In the genomic region with DNA sequence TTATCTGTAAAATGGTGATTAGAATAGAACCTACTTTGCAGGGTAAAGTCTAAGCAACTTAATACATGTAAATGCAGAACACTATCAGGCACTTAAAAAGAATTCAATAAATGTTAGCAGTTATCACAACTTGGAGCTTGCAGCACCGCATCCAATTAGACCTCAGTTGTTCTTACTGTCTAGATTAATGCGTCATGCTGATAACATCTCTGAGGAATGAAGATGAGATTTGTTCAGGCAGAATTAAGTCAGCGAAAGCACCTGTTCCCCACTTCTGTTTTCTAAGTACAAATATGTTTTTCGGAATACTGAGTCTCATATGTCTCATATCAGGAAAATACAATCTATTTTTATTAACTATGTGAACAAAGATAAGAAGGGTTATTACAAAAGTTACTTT, we compare ENCODE assay signal across 25 cellular contexts.
"Had no signal": no experiment of that assay in that cellular context is flagged by ENCODE, and none has a peak within 500 bp of the region (broad histone marks: within the 10 kb centered on the region; RNA-seq: fewer than 3 reads in every experiment).

No MANE protein-coding gene starts in this region.

- H3K27ac ChIP-seq: gastrocnemius medialis, ovary, psoas muscle, sigmoid colon, skin epidermis, stomach, thyroid gland, vagina had no signal

- H3K9me3 ChIP-seq: gastrocnemius medialis, mucosa of descending colon, ovary, psoas muscle, sigmoid colon, stomach, thyroid gland, vagina had no signal

- H3K36me3 ChIP-seq: gastrocnemius medialis, ovary, sigmoid colon, stomach, thyroid gland, vagina had no signal

- H3K27me3 Mint-ChIP-seq: effector memory CD8-positive, alpha-beta T cell; naive thymus-derived CD8-positive, alpha-beta T cell had no signal

- H3K4me3 ChIP-seq: gastrocnemius medialis, lung, mucosa of descending colon, ovary, psoas muscle, sigmoid colon, skin epidermis, stomach, thyroid gland, vagina had no signal

- H3K27ac Mint-ChIP-seq: effector memory CD8-positive, alpha-beta T cell; mesothelial cell of epicardium; naive thymus-derived CD8-positive, alpha-beta T cell; nephron progenitor cell had no signal

- H3K9me3 Mint-ChIP-seq: effector memory CD8-positive, alpha-beta T cell; mesothelial cell of epicardium; naive thymus-derived CD8-positive, alpha-beta T cell; nephron progenitor cell had no signal

- H3K4me1 Mint-ChIP-seq: nephron progenitor cell had no signal

- H3K4me3 Mint-ChIP-seq: effector memory CD8-positive, alpha-beta T cell; mesothelial cell of epicardium; naive thymus-derived CD8-positive, alpha-beta T cell; nephron progenitor cell had no signal

- ATAC-seq: effector memory CD8-positive, alpha-beta T cell; gastrocnemius medialis; left lobe of liver; mucosa of descending colon; naive thymus-derived CD8-positive, alpha-beta T cell; psoas muscle; right cardiac atrium had no signal

- H3K36me3 Mint-ChIP-seq: mesothelial cell of epicardium; naive thymus-derived CD8-positive, alpha-beta T cell had no signal

- DNase-seq: cortex of kidney; effector memory CD8-positive, alpha-beta T cell; gastrocnemius medialis; head of caudate nucleus; kidney; mesenchymal stem cell; mucosa of descending colon; naive thymus-derived CD8-positive, alpha-beta T cell; nephron progenitor cell; nucleus accumbens; ovary; posterior cingulate gyrus; psoas muscle; right cardiac atrium; sigmoid colon; stimulated activated CD4-positive, alpha-beta T cell treated with anti-CD3 and anti-CD28 coated beads, Interleukin-15, amount 100 ng/mL, for 24 hours; stimulated activated CD4-positive, alpha-beta T cell treated with anti-CD3 and anti-CD28 coated beads, Interleukin-2, amount 100 ng/mL, for 48 hours; stimulated activated naive CD4-positive, alpha-beta T cell treated with Interleukin-2 at 50 U/mL for 16 hours; stomach; thyroid gland had no signal
